In genomic region chr2:216503697-216504375, GRCh38 we compare ENCODE assay signal across 16 cellular contexts. TPM values are rescaled to one million over a fixed set of nuclear protein-coding genes. Genes with fewer than 3 reads are reported as not detected.
DNase-seq lines count a peak whose midpoint lies in the region; ATAC-seq and TF ChIP-seq lines count a peak whose summit lies in the region.
"Had no signal": no experiment of that assay in that cellular context is flagged by ENCODE, and none has a peak within 500 bp of the region (broad histone marks: within the 10 kb centered on the region; RNA-seq: fewer than 3 reads in every experiment).

No MANE protein-coding gene starts in this region.

- peak overlapping the region; percentile 15 for H3K4me3 Mint-ChIP-seq in endothelial cell (ENCODE audit: unreplicated experiment)

- H3K36me3 Mint-ChIP-seq in endothelial cell (ENCODE audit: low read depth, unreplicated experiment): peaks cover 51% of the 10 kb centered on the region

- no peak overlapping the region for H3K4me2 ChIP-seq in BLaER1

- TF ChIP-seq CTCF in 22Rv1 (IDR thresholded peaks at IDR 0.05) (no peak), RWPE2 (IDR thresholded peaks at IDR 0.05; ENCODE audit: poor library complexity, severe bottlenecking) (no peak), endothelial cell (IDR thresholded peaks at IDR 0.05; ENCODE audit: unreplicated experiment) (no peak)

- H3K4me1 ChIP-seq in BLaER1: peaks cover 36% of the 10 kb centered on the region
- H3K4me1 ChIP-seq in RWPE2 (ENCODE audit: insufficient read depth, poor library complexity, severe bottlenecking): peaks cover 16% of the 10 kb centered on the region

- H3K36me3 ChIP-seq in BLaER1 (peaks cover 89% of the 10 kb centered on the region), RWPE2 (ENCODE audit: low read depth) (peaks cover 86% of the 10 kb centered on the region)

- DNase-seq in RWPE2 (ENCODE audit: low spot score): no peak
- DNase-seq in endothelial cell (ENCODE audit: low spot score): no peak
- no peak for DNase-seq in stimulated activated CD4-positive, alpha-beta T cell treated with anti-CD3 and anti-CD28 coated beads, Interleukin-4, amount 100 ng/mL, for 24 hours
- no peak for DNase-seq in pons (ENCODE audit: low spot score)
- DNase-seq in NCI-H2081 treated with DMSO at 0.1 percent for 48 hours (lab: John Stamatoyannopoulos, UW): no peak
- DNase-seq: activated CD4-positive, alpha-beta T cell treated with anti-CD3 and anti-CD28 coated beads, Interleukin-2, amount 50 U/mL, for 48 hours; adrenal gland; NCI-H2029; NCI-H526 treated with DMSO at 0.1 percent for 48 hours; RPMI8226; T-helper 9 cell; tibial artery had no signal

- H3K9me3 Mint-ChIP-seq in endothelial cell (ENCODE audit: unreplicated experiment): no peaks in the 10 kb centered on the region

- H3K9me3 ChIP-seq in BLaER1 (no peaks in the 10 kb centered on the region), RWPE2 (ENCODE audit: severe bottlenecking) (no peaks in the 10 kb centered on the region)
- H3K9me3 ChIP-seq: adrenal gland, tibial artery had no signal

- ATAC-seq in RWPE2 (ENCODE audit: low read depth): no peak

- peaks cover 100% of the 10 kb centered on the region for H4K20me1 ChIP-seq in BLaER1

- H3K9ac ChIP-seq in BLaER1: no peak overlapping the region

- H3K27ac ChIP-seq in 22Rv1 (peak overlapping the region; percentile 18; the same call in 1 of the 2 replicates), BLaER1 (peak overlapping the region; percentile 12; the same call in 1 of the 2 replicates), RWPE2 (ENCODE audit: poor library complexity, severe bottlenecking) (peak overlapping the region; percentile 7)
- H3K27ac ChIP-seq: adrenal gland, C4-2B, coronary artery, tibial artery had no signal

- H3K4me3 ChIP-seq in BLaER1 (no peak overlapping the region), RWPE2 (ENCODE audit: severe bottlenecking) (no peak overlapping the region)
- H3K4me3 ChIP-seq: adrenal gland, coronary artery, tibial artery had no signal

- no peaks in the 10 kb centered on the region for H3K27me3 ChIP-seq in BLaER1
- no peaks in the 10 kb centered on the region for H3K27me3 ChIP-seq in RWPE2 (ENCODE audit: insufficient read depth, poor library complexity, severe bottlenecking)
- H3K27me3 ChIP-seq: adrenal gland, tibial artery had no signal

- peaks cover 2% of the 10 kb centered on the region for H3K27me3 Mint-ChIP-seq in endothelial cell (ENCODE audit: unreplicated experiment)

- peaks cover 43% of the 10 kb centered on the region for H3K4me1 Mint-ChIP-seq in endothelial cell (ENCODE audit: unreplicated experiment)

- peak overlapping the region; percentile 2 for H3K27ac Mint-ChIP-seq in endothelial cell (ENCODE audit: unreplicated experiment)

RNA-seq across cellular contexts. Expression of gene RPL37A, which starts 5.2 kb away (rescaled TPM):
- total RNA-seq in endothelial cell (ENCODE audit: unreplicated experiment): 2,729 TPM
